18 cellular contexts compared by ENCODE assay signal in the genomic region with DNA sequence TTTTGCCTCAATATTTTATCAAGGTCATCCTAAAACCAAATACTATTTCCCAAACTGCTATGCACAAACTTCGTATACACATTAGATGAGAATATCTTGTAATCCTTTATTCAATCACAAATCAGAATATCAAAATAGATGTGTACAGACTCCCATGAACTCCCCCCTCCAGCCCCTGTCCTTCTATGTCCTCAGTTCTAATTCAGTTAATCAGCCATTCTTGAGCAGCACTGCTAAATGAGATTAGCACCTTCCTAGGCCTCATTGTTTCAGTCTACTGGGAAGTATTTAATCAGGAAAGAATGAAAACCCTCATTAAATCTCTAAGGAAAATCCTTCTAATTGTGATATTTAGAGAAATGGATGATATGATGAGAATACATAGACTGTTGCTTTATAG. TPM values are rescaled to one million over a fixed set of nuclear protein-coding genes. Genes with fewer than 3 reads are reported as not detected.
"Had no signal": no experiment of that assay in that cellular context is flagged by ENCODE, and none has a peak within 500 bp of the region (broad histone marks: within the 10 kb centered on the region; RNA-seq: fewer than 3 reads in every experiment).

No MANE protein-coding gene starts in this region.

- H3K4me1 Mint-ChIP-seq: naive B cell, nephron progenitor cell had no signal

- H3K27ac ChIP-seq: foreskin keratinocyte, left lung, thyroid gland, upper lobe of left lung had no signal

- H3K4me3 Mint-ChIP-seq: naive B cell, nephron progenitor cell had no signal

- H3K4me3 ChIP-seq: left lung, lung, smooth muscle cell, thyroid gland, upper lobe of left lung, uterus had no signal

- FAIRE-seq: colon, endothelial cell of umbilical vein had no signal

- H3K27ac Mint-ChIP-seq: naive B cell, nephron progenitor cell had no signal

- DNase-seq: cerebellar nuclear complex; dermis blood vessel endothelial cell; erythroblast; foreskin keratinocyte; hippocampal formation; left lung; mesenchymal stem cell; naive B cell; nephron progenitor cell; stimulated activated CD4-positive, alpha-beta T cell treated with anti-CD3 and anti-CD28 coated beads, Interleukin-2, amount 100 ng/mL, for 48 hours; stimulated activated naive CD4-positive, alpha-beta T cell treated with Interleukin-2 at 50 U/mL for 16 hours; thyroid gland; upper lobe of left lung; uterus had no signal

- H3K36me3 Mint-ChIP-seq: naive B cell had no signal

RNA-seq across cellular contexts. Expression of gene RCAN2, which starts 36.6 kb away (rescaled TPM):
- total RNA-seq: foreskin keratinocyte had no signal
